In genomic region chr2:174169372-174169771, GRCh38 we compare ENCODE assay signal across 2 cellular contexts.
TF ChIP-seq lines count a peak whose summit lies in the region.

No MANE protein-coding gene starts in this region.

TF ChIP-seq in HepG2, 621 proteins besides CTCF, POLR2A, EP300 and RAD21 (continued from another document):
- TF ChIP-seq E2F5 (CRISPR knock-in tag; conservative IDR thresholded peaks at IDR 0.05), result no peak
- TF ChIP-seq ZFP1 (CRISPR knock-in tag; IDR thresholded peaks at IDR 0.05), result peak; percentile 97
- no peak for TF ChIP-seq FOSL2 (CRISPR knock-in tag; IDR thresholded peaks at IDR 0.05)
- no peak for TF ChIP-seq SIN3A (IDR thresholded peaks at IDR 0.05; ENCODE audit: borderline replicate concordance, low read depth, low read length)

TF ChIP-seq in GM12878, 131 proteins besides CTCF, POLR2A, EP300 and RAD21 (continued from another document):
- no peak for TF ChIP-seq IRF3 (IDR thresholded peaks at IDR 0.05)
- no peak for TF ChIP-seq ELK1 (IDR thresholded peaks at IDR 0.05; ENCODE audit: low read depth, low read length)
